ENCODE assay signal across 1 cellular context in genomic region chr1:27372022-27372807, GRCh38.
TF ChIP-seq lines count a peak whose summit lies in the region.

No MANE protein-coding gene starts in this region.

TF ChIP-seq in GM23338, 12 proteins besides CTCF, POLR2A, EP300 and RAD21:
- TF ChIP-seq STAT1 (IDR thresholded peaks at IDR 0.05; ENCODE audit: unreplicated experiment) (no peak), NANOG (IDR thresholded peaks at IDR 0.05; ENCODE audit: borderline replicate concordance) (no peak), CREB1 (CRISPR knock-in tag; IDR thresholded peaks at IDR 0.05; ENCODE audit: low read depth) (no peak), ZNF114 (CRISPR knock-in tag; IDR thresholded peaks at IDR 0.05) (no peak), REST (IDR thresholded peaks at IDR 0.05; ENCODE audit: unreplicated experiment) (no peak), EZH2 (IDR thresholded peaks at IDR 0.05; ENCODE audit: low read depth, unreplicated experiment) (no peak), JUNB (IDR thresholded peaks at IDR 0.05; ENCODE audit: unreplicated experiment) (no peak), POLR2AphosphoS5 (IDR thresholded peaks at IDR 0.05; ENCODE audit: low read depth) (no peak), ZNF462 (CRISPR knock-in tag; IDR thresholded peaks at IDR 0.05) (no peak), EZH2phosphoT487 (IDR thresholded peaks at IDR 0.05; ENCODE audit: unreplicated experiment) (no peak), ZNF331 (CRISPR knock-in tag; IDR thresholded peaks at IDR 0.05; ENCODE audit: low read depth) (no peak), ETS1 (IDR thresholded peaks at IDR 0.05) (no peak)
